ENCODE assay signal across 18 cellular contexts in the genomic region with DNA sequence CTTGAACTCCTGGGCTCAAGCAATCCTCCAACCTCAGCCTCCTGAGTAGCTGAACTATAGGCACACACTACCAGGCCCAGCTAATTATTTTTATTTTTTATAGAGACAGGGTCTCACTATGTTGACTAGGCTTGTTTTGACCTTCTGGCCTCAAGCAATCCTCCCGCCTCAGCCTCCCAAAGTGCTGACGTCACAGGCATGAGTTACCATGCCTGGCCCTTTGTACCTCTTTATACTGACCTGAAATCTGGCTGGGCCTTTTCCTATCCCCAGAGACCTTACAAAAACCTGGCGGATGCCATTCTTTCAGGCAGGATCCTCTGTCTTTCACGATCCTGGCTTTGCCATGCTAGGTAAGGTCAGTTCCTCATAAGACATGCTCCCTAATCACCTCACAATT. TPM values are rescaled to one million over a fixed set of nuclear protein-coding genes. Genes with fewer than 3 reads are reported as not detected.
DNase-seq lines count a peak whose midpoint lies in the region; ATAC-seq and TF ChIP-seq lines count a peak whose summit lies in the region.
"Had no signal": no experiment of that assay in that cellular context is flagged by ENCODE, and none has a peak within 500 bp of the region (broad histone marks: within the 10 kb centered on the region; RNA-seq: fewer than 3 reads in every experiment).

No MANE protein-coding gene starts in this region.

- peaks cover 17% of the 10 kb centered on the region for H3K27me3 Mint-ChIP-seq in T-helper 17 cell
- peaks cover 8% of the 10 kb centered on the region for H3K27me3 Mint-ChIP-seq in activated naive CD8-positive, alpha-beta T cell treated with anti-CD3 and anti-CD28 coated beads, Interleukin-2, amount 50 U/mL, for 24 hours
- H3K27me3 Mint-ChIP-seq in stimulated activated naive CD8-positive, alpha-beta T cell treated with anti-CD3 and anti-CD28 coated beads, Interleukin-15, amount 100 ng/mL, for 72 hours, result peaks cover 7% of the 10 kb centered on the region

- DNase-seq in EL (peak; percentile 6), T-helper 17 cell (no peak), foreskin keratinocyte (no peak), AML-193 (lab: John Stamatoyannopoulos, UW) (no peak), NAMALWA (ENCODE audit: low spot score) (no peak)
- DNase-seq in stimulated activated effector memory CD8-positive, alpha-beta T cell treated with anti-CD3 and anti-CD28 coated beads, Interleukin-12 subunit alpha, Interleukin-12 subunit beta, amount 100 ng/mL, for 72 hours (ENCODE audit: low spot score in 2 of 2), result no peak
- DNase-seq in activated naive CD8-positive, alpha-beta T cell treated with anti-CD3 and anti-CD28 coated beads, Interleukin-2, amount 50 U/mL, for 24 hours, result no peak
- DNase-seq in stimulated activated naive CD8-positive, alpha-beta T cell treated with anti-CD3 and anti-CD28 coated beads, Interleukin-15, amount 100 ng/mL, for 72 hours, result no peak
- DNase-seq: activated CD4-positive, CD25-positive, alpha-beta regulatory T cell treated with anti-CD3 and anti-CD28 coated beads, Interleukin-2, amount 50 U/mL, for 72 hours; activated T-cell treated with anti-CD3 and anti-CD28 coated beads, Interleukin-2, amount 50 U/mL, for 1 hour; DND-41; kidney; NCI-H2081 treated with DMSO at 0.1 percent for 48 hours; NK-92 treated with Interleukin-12 subunit alpha and Interleukin-12 subunit beta, amount 100 ng/mL, for 24 hours had no signal

- H3K27ac Mint-ChIP-seq in T-helper 17 cell, result peak overlapping the region; percentile 19
- peak overlapping the region; percentile 7 for H3K27ac Mint-ChIP-seq in stimulated activated effector memory CD8-positive, alpha-beta T cell treated with anti-CD3 and anti-CD28 coated beads, Interleukin-12 subunit alpha, Interleukin-12 subunit beta, amount 100 ng/mL, for 72 hours
- H3K27ac Mint-ChIP-seq in activated naive CD8-positive, alpha-beta T cell treated with anti-CD3 and anti-CD28 coated beads, Interleukin-2, amount 50 U/mL, for 24 hours, result no peak overlapping the region
- no peak overlapping the region for H3K27ac Mint-ChIP-seq in stimulated activated naive CD8-positive, alpha-beta T cell treated with anti-CD3 and anti-CD28 coated beads, Interleukin-15, amount 100 ng/mL, for 72 hours
- H3K27ac Mint-ChIP-seq: natural killer cell treated with Interleukin-12 subunit alpha and Interleukin-12 subunit beta and Interleukin-15 and Interleukin-18, amount 100 ng/mL, for 72 hours had no signal

- no peak for TF ChIP-seq CTCF in foreskin keratinocyte (conservative IDR thresholded peaks at IDR 0.05)

- peaks cover 7% of the 10 kb centered on the region for H3K4me1 Mint-ChIP-seq in T-helper 17 cell
- H3K4me1 Mint-ChIP-seq in stimulated activated effector memory CD8-positive, alpha-beta T cell treated with anti-CD3 and anti-CD28 coated beads, Interleukin-12 subunit alpha, Interleukin-12 subunit beta, amount 100 ng/mL, for 72 hours, result peaks cover 8% of the 10 kb centered on the region
- H3K4me1 Mint-ChIP-seq in activated naive CD8-positive, alpha-beta T cell treated with anti-CD3 and anti-CD28 coated beads, Interleukin-2, amount 50 U/mL, for 24 hours, result peaks cover 17% of the 10 kb centered on the region
- H3K4me1 Mint-ChIP-seq in stimulated activated naive CD8-positive, alpha-beta T cell treated with anti-CD3 and anti-CD28 coated beads, Interleukin-15, amount 100 ng/mL, for 72 hours, result peaks cover 13% of the 10 kb centered on the region

- H3K9me3 ChIP-seq in T-helper 17 cell (ENCODE audit: control insufficient read depth, low read length, poor library complexity, severe bottlenecking), result no peaks in the 10 kb centered on the region
- H3K9me3 ChIP-seq: adrenal gland had no signal

- H3K36me3 Mint-ChIP-seq in T-helper 17 cell (ENCODE audit: low read depth), result peaks cover 2% of the 10 kb centered on the region
- no peaks in the 10 kb centered on the region for H3K36me3 Mint-ChIP-seq in stimulated activated effector memory CD8-positive, alpha-beta T cell treated with anti-CD3 and anti-CD28 coated beads, Interleukin-12 subunit alpha, Interleukin-12 subunit beta, amount 100 ng/mL, for 72 hours
- no peaks in the 10 kb centered on the region for H3K36me3 Mint-ChIP-seq in activated naive CD8-positive, alpha-beta T cell treated with anti-CD3 and anti-CD28 coated beads, Interleukin-2, amount 50 U/mL, for 24 hours (ENCODE audit: low read depth)
- H3K36me3 Mint-ChIP-seq: natural killer cell treated with Interleukin-12 subunit alpha and Interleukin-12 subunit beta and Interleukin-15 and Interleukin-18, amount 100 ng/mL, for 72 hours had no signal

- H3K4me1 ChIP-seq in foreskin keratinocyte, result peaks cover 53% of the 10 kb centered on the region

- peak overlapping the region; percentile 51 for H3K27ac ChIP-seq in foreskin keratinocyte

- no peaks in the 10 kb centered on the region for H3K27me3 ChIP-seq in foreskin keratinocyte
- H3K27me3 ChIP-seq: adrenal gland had no signal

- no peak for ATAC-seq in T-helper 17 cell
- ATAC-seq in foreskin keratinocyte, result no peak
- no peak for ATAC-seq in stimulated activated effector memory CD8-positive, alpha-beta T cell treated with anti-CD3 and anti-CD28 coated beads, Interleukin-12 subunit alpha, Interleukin-12 subunit beta, amount 100 ng/mL, for 72 hours
- no peak for ATAC-seq in activated naive CD8-positive, alpha-beta T cell treated with anti-CD3 and anti-CD28 coated beads, Interleukin-2, amount 50 U/mL, for 24 hours
- ATAC-seq in stimulated activated naive CD8-positive, alpha-beta T cell treated with anti-CD3 and anti-CD28 coated beads, Interleukin-15, amount 100 ng/mL, for 72 hours, result no peak
- ATAC-seq: natural killer cell treated with Interleukin-12 subunit alpha and Interleukin-12 subunit beta and Interleukin-15 and Interleukin-18, amount 100 ng/mL, for 72 hours had no signal

- H3K4me3 Mint-ChIP-seq in T-helper 17 cell, result peak overlapping the region; percentile 15
- H3K4me3 Mint-ChIP-seq in stimulated activated effector memory CD8-positive, alpha-beta T cell treated with anti-CD3 and anti-CD28 coated beads, Interleukin-12 subunit alpha, Interleukin-12 subunit beta, amount 100 ng/mL, for 72 hours, result no peak overlapping the region
- H3K4me3 Mint-ChIP-seq in activated naive CD8-positive, alpha-beta T cell treated with anti-CD3 and anti-CD28 coated beads, Interleukin-2, amount 50 U/mL, for 24 hours, result no peak overlapping the region
- H3K4me3 Mint-ChIP-seq in stimulated activated naive CD8-positive, alpha-beta T cell treated with anti-CD3 and anti-CD28 coated beads, Interleukin-15, amount 100 ng/mL, for 72 hours, result no peak overlapping the region
- H3K4me3 Mint-ChIP-seq: natural killer cell treated with Interleukin-12 subunit alpha and Interleukin-12 subunit beta and Interleukin-15 and Interleukin-18, amount 100 ng/mL, for 72 hours had no signal

- no peaks in the 10 kb centered on the region for H3K9me3 Mint-ChIP-seq in stimulated activated effector memory CD8-positive, alpha-beta T cell treated with anti-CD3 and anti-CD28 coated beads, Interleukin-12 subunit alpha, Interleukin-12 subunit beta, amount 100 ng/mL, for 72 hours
- no peaks in the 10 kb centered on the region for H3K9me3 Mint-ChIP-seq in activated naive CD8-positive, alpha-beta T cell treated with anti-CD3 and anti-CD28 coated beads, Interleukin-2, amount 50 U/mL, for 24 hours
- no peaks in the 10 kb centered on the region for H3K9me3 Mint-ChIP-seq in stimulated activated naive CD8-positive, alpha-beta T cell treated with anti-CD3 and anti-CD28 coated beads, Interleukin-15, amount 100 ng/mL, for 72 hours
- H3K9me3 Mint-ChIP-seq: natural killer cell treated with Interleukin-12 subunit alpha and Interleukin-12 subunit beta and Interleukin-15 and Interleukin-18, amount 100 ng/mL, for 72 hours had no signal

RNA-seq across cellular contexts. Expression of a gene that starts 11.5 kb away (rescaled TPM):
- total RNA-seq in T-helper 17 cell, result under 1 TPM in 1 of 2 donors, not detected in 1; 0.70 TPM
- 0.67 and 1.4 TPM in 2 replicates for total RNA-seq in foreskin keratinocyte
- 1.0 and 2.3 TPM in 2 replicates for polyA plus RNA-seq in foreskin keratinocyte
- total RNA-seq: dermis microvascular lymphatic vessel endothelial cell; frontal cortex; natural killer cell treated with Interleukin-12 subunit alpha and Interleukin-12 subunit beta and Interleukin-15 and Interleukin-18, amount 100 ng/mL, for 72 hours had no signal

RNA-seq across cellular contexts. Expression of a gene that starts 11.6 kb away (rescaled TPM):
- total RNA-seq in T-helper 17 cell (10 to 100 TPM; 10.4 to 14.1 TPM), foreskin keratinocyte (31.0 and 36.3 TPM in 2 replicates)
- 52.3 and 52.4 TPM in 2 replicates for polyA plus RNA-seq in foreskin keratinocyte

RNA-seq across cellular contexts. Expression of a gene that starts 32.3 kb away (rescaled TPM):
- total RNA-seq in T-helper 17 cell (1 to 10 TPM in 1 of 2 donors, not detected in 1; 1.4 TPM), foreskin keratinocyte (148 and 198 TPM in 2 replicates)
- 186 and 264 TPM in 2 replicates for polyA plus RNA-seq in foreskin keratinocyte

RNA-seq across cellular contexts. Expression of a gene that starts 47.0 kb away (rescaled TPM):
- 1 to 10 TPM in 1 of 2 donors, under 1 TPM in 1; 0.99 to 5.5 TPM for total RNA-seq in T-helper 17 cell
- total RNA-seq in foreskin keratinocyte, result not detected in 2 replicates
- 0.10 TPM in 1 of 2 replicates, not detected in the other for polyA plus RNA-seq in foreskin keratinocyte
- total RNA-seq: dermis microvascular lymphatic vessel endothelial cell; frontal cortex; kidney; natural killer cell treated with Interleukin-12 subunit alpha and Interleukin-12 subunit beta and Interleukin-15 and Interleukin-18, amount 100 ng/mL, for 72 hours had no signal

RNA-seq across cellular contexts. Expression of a gene that starts 53.4 kb away (rescaled TPM):
- total RNA-seq in T-helper 17 cell (1 to 10 TPM; 1.9 to 3.1 TPM), foreskin keratinocyte (11.2 and 14.2 TPM in 2 replicates)
- polyA plus RNA-seq in foreskin keratinocyte, result 12.0 and 15.5 TPM in 2 replicates

Comparison
In these comparisons a context has a peak if more than half of its experiments do, and no peak if none do; other contexts are left out.
1. H3K27ac Mint-ChIP-seq: peak in T-helper 17 cell (single experiment) and stimulated activated effector memory CD8-positive, alpha-beta T cell treated with anti-CD3 and anti-CD28 coated beads, Interleukin-12 subunit alpha, Interleukin-12 subunit beta, amount 100 ng/mL, for 72 hours (single experiment); none in activated naive CD8-positive, alpha-beta T cell treated with anti-CD3 and anti-CD28 coated beads, Interleukin-2, amount 50 U/mL, for 24 hours (single experiment) and stimulated activated naive CD8-positive, alpha-beta T cell treated with anti-CD3 and anti-CD28 coated beads, Interleukin-15, amount 100 ng/mL, for 72 hours (0 of 2).
2. RNA of a gene that starts 32.3 kb away (total RNA-seq): 148 to 198 TPM in foreskin keratinocyte; 1.4 TPM in T-helper 17 cell; every median in the first group is over 10 times any median in the second.